Comparison of ENCODE assay signal across 23 cellular contexts in the genomic region with DNA sequence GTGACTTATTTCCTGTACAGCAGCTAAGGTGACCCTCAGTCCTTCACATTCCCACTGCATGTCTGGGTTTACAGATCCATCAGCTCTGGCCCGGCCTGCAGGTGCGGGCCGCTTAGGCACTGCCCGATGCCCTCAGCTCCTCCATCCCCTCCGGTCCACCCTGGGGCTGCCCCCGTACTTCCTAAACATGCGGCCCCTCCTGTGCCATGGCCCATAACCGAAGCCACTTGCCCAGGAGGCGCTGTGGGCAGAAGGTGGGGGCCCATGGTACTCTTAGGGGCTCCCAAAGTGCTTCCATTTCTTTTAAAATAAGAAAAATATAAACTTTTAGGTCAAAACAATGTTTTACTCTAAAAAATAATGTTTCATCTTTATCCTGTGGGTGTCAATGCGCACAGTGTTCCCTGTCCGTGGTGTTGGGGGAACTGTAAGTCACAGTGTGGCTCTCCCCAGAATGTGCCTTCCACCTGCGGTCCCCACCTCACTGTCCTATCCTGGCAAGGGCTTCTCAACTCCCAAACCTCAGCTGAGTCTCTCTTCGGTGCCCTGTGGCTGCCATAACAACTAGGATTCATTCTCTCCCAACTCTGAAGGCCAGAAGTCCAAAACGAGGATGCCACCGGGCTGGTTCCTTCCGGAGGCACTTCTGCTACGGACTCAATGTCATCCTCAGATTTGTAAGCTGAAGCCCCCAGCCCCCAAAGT.
"Had no signal": no experiment of that assay in that cellular context is flagged by ENCODE, and none has a peak within 500 bp of the region (broad histone marks: within the 10 kb centered on the region; RNA-seq: fewer than 3 reads in every experiment).

No MANE protein-coding gene starts in this region.

- H3K9me3 Mint-ChIP-seq: activated T-helper 1 cell treated with anti-CD3 and anti-CD28 coated beads, Interleukin-12 subunit alpha, Interleukin-12 subunit beta, Interleukin-2, Interleukin-4 antibody, amounts not matched to agents 30 ng/mL and 10 ng/mL and 1 ng/mL, durations not matched to agents 14 hours and 24 hours and 36 hours; naive thymus-derived CD4-positive, alpha-beta T cell; neural crest cell; stimulated activated naive B cell treated with anti-CD40 and anti-IgM and Interleukin-4, amounts not matched to agents 10 μg/mL and 1 μg/mL and 100 μg/mL, for 72 hours had no signal

- H3K27ac Mint-ChIP-seq: activated naive CD8-positive, alpha-beta T cell; activated T-helper 1 cell treated with anti-CD3 and anti-CD28 coated beads, Interleukin-12 subunit alpha, Interleukin-12 subunit beta, Interleukin-2, Interleukin-4 antibody, amounts not matched to agents 30 ng/mL and 10 ng/mL and 1 ng/mL, durations not matched to agents 14 hours and 24 hours and 36 hours; naive thymus-derived CD4-positive, alpha-beta T cell; progenitor cell of endocrine pancreas; stimulated activated naive B cell treated with anti-CD40 and anti-IgM and Interleukin-4, amounts not matched to agents 10 μg/mL and 1 μg/mL and 100 μg/mL, for 72 hours had no signal

- H3K4me1 ChIP-seq: adrenal gland, ascending aorta, gastrocnemius medialis, vagina had no signal

- H3K9me3 ChIP-seq: adrenal gland, ascending aorta, esophagus squamous epithelium, gastrocnemius medialis, sigmoid colon, transverse colon, vagina had no signal

- H3K4me3 Mint-ChIP-seq: activated naive CD8-positive, alpha-beta T cell; activated T-helper 1 cell treated with anti-CD3 and anti-CD28 coated beads, Interleukin-12 subunit alpha, Interleukin-12 subunit beta, Interleukin-2, Interleukin-4 antibody, amounts not matched to agents 30 ng/mL and 10 ng/mL and 1 ng/mL, durations not matched to agents 14 hours and 24 hours and 36 hours; naive thymus-derived CD4-positive, alpha-beta T cell; neural crest cell; stimulated activated naive B cell treated with anti-CD40 and anti-IgM and Interleukin-4, amounts not matched to agents 10 μg/mL and 1 μg/mL and 100 μg/mL, for 72 hours had no signal

- H3K36me3 ChIP-seq: adrenal gland, ascending aorta, brain microvascular endothelial cell, esophagus squamous epithelium, gastrocnemius medialis, sigmoid colon, transverse colon, vagina had no signal

- H3K27ac ChIP-seq: adrenal gland, ascending aorta, brain microvascular endothelial cell, esophagus squamous epithelium, gastrocnemius medialis, sigmoid colon, transverse colon, vagina had no signal

- ATAC-seq: gastrocnemius medialis; left cardiac atrium; naive thymus-derived CD4-positive, alpha-beta T cell; stimulated activated naive B cell treated with anti-CD40 and anti-IgM and Interleukin-4, amounts not matched to agents 10 μg/mL and 1 μg/mL and 100 μg/mL, for 72 hours had no signal

- H3K4me3 ChIP-seq: adrenal gland, ascending aorta, esophagus squamous epithelium, gastrocnemius medialis, lung, sigmoid colon, transverse colon, vagina had no signal

- H3K27me3 ChIP-seq: vagina had no signal

- DNase-seq: activated gamma-delta T cell treated with Interleukin-2 at 50 U/mL for 16 hours; brain microvascular endothelial cell; central memory CD4-positive, alpha-beta T cell; esophagus squamous epithelium; gastrocnemius medialis; left cardiac atrium; retina; sigmoid colon; stimulated activated CD4-positive, alpha-beta T cell treated with anti-CD3 and anti-CD28 coated beads, Interleukin-2, amount 100 ng/mL, for 48 hours; stimulated activated CD8-positive, alpha-beta memory T cell treated with anti-CD3 and anti-CD28 coated beads, Interleukin-4, amount 100 ng/mL, for 48 hours; T-helper 1 cell; T-helper 9 cell; transverse colon had no signal
